ENCODE assay signal across 31 cellular contexts in genomic region chr22:49446145-49446758, GRCh38.
"Had no signal": no experiment of that assay in that cellular context is flagged by ENCODE, and none has a peak within 500 bp of the region (broad histone marks: within the 10 kb centered on the region; RNA-seq: fewer than 3 reads in every experiment).

No MANE protein-coding gene starts in this region.

- H3K9me3 Mint-ChIP-seq: activated B cell treated with CpG ODN at 0.5 μM for 24 hours; activated CD8-positive, alpha-beta T cell treated with anti-CD3 and anti-CD28 coated beads for 36 hours; activated naive CD8-positive, alpha-beta T cell treated with anti-CD3 and anti-CD28 coated beads, Interleukin-2, amount 50 U/mL, for 24 hours; activated T-cell treated with anti-CD3 and anti-CD28 coated beads, Interleukin-2, amount 50 U/mL, for 24 hours; activated T-helper 2 cell treated with anti-CD3 and anti-CD28 coated beads, Interferon-gamma antibody, Interleukin-2, Interleukin-4, amounts not matched to agents 10 μg/mL and 5 μg/mL and 100 μg/mL, durations not matched to agents 14 hours and 24 hours and 36 hours had no signal

- H3K4me3 Mint-ChIP-seq: activated B cell treated with CpG ODN at 0.5 μM for 24 hours; activated CD8-positive, alpha-beta T cell treated with anti-CD3 and anti-CD28 coated beads for 36 hours; activated naive CD4-positive, alpha-beta T cell treated with anti-CD3 and anti-CD28 coated beads, Interleukin-2, amount 10 ng/mL, durations not matched to agents 7 days and 5 days; activated naive CD8-positive, alpha-beta T cell; activated naive CD8-positive, alpha-beta T cell treated with anti-CD3 and anti-CD28 coated beads, Interleukin-2, amount 50 U/mL, for 24 hours; activated T-cell treated with anti-CD3 and anti-CD28 coated beads, Interleukin-2, amount 50 U/mL, for 24 hours; brain had no signal

- DNase-seq: activated B cell treated with CpG ODN at 0.5 μM for 24 hours; activated CD4-positive, alpha-beta T cell treated with anti-CD3 and anti-CD28 coated beads for 4 hours; activated naive CD4-positive, alpha-beta T cell treated with anti-CD3 and anti-CD28 coated beads, Interleukin-2, amount 10 ng/mL, durations not matched to agents 7 days and 5 days; anterior cingulate cortex; caudate nucleus; cerebellar nuclear complex; NCI-H1048; NCI-H1105 treated with DMSO at 0.1 percent for 48 hours; NCI-H1436; NCI-H1694; NCI-H1930; NCI-H2081 treated with DMSO at 0.1 percent for 48 hours; NCI-H226; NCI-H446 treated with DMSO at 0.1 percent for 48 hours; NCI-H524; NCI-H69; PC-9; SW 1271; T-helper 1 cell; T-helper 2 cell; T-helper 9 cell had no signal

- H3K27ac Mint-ChIP-seq: activated B cell treated with CpG ODN at 0.5 μM for 24 hours; activated CD8-positive, alpha-beta T cell treated with anti-CD3 and anti-CD28 coated beads for 36 hours; activated naive CD4-positive, alpha-beta T cell treated with anti-CD3 and anti-CD28 coated beads, Interleukin-2, amount 10 ng/mL, durations not matched to agents 7 days and 5 days; activated naive CD8-positive, alpha-beta T cell; activated naive CD8-positive, alpha-beta T cell treated with anti-CD3 and anti-CD28 coated beads, Interleukin-2, amount 50 U/mL, for 24 hours; activated T-cell treated with anti-CD3 and anti-CD28 coated beads, Interleukin-2, amount 50 U/mL, for 24 hours; activated T-helper 2 cell treated with anti-CD3 and anti-CD28 coated beads, Interferon-gamma antibody, Interleukin-2, Interleukin-4, amounts not matched to agents 10 μg/mL and 5 μg/mL and 100 μg/mL, durations not matched to agents 14 hours and 24 hours and 36 hours had no signal

- H2AFZ ChIP-seq: PC-9 had no signal

- H3K36me3 Mint-ChIP-seq: activated naive CD4-positive, alpha-beta T cell treated with anti-CD3 and anti-CD28 coated beads, Interleukin-2, amount 10 ng/mL, durations not matched to agents 7 days and 5 days; activated naive CD8-positive, alpha-beta T cell; brain had no signal

- H3K4me1 Mint-ChIP-seq: activated B cell treated with CpG ODN at 0.5 μM for 24 hours; activated naive CD4-positive, alpha-beta T cell treated with anti-CD3 and anti-CD28 coated beads, Interleukin-2, amount 10 ng/mL, durations not matched to agents 7 days and 5 days had no signal

- ATAC-seq: K562, Right ventricle myocardium inferior had no signal

- H3K27ac ChIP-seq: PC-9, RWPE1, VCaP had no signal

- H3K4me2 ChIP-seq: PC-9 had no signal

- H3K4me3 ChIP-seq: K562, PC-9 had no signal
